In genomic region chr15:90799639-90800038, GRCh38 we compare ENCODE assay signal across 16 cellular contexts.
"Had no signal": no experiment of that assay in that cellular context is flagged by ENCODE, and none has a peak within 500 bp of the region (broad histone marks: within the 10 kb centered on the region; RNA-seq: fewer than 3 reads in every experiment).

No MANE protein-coding gene starts in this region.

- H3K36me3 ChIP-seq: ascending aorta, lower lobe of right lung, suprapubic skin, vagina had no signal

- H3K4me3 ChIP-seq: ascending aorta, coronary artery, lower lobe of right lung, suprapubic skin, vagina had no signal

- H3K4me3 Mint-ChIP-seq: activated naive CD4-positive, alpha-beta T cell treated with anti-CD3 and anti-CD28 coated beads, Interleukin-2, amount 50 U/mL, for 24 hours; activated T-cell treated with anti-CD3 and anti-CD28 coated beads, Interleukin-2, amount 50 U/mL, for 4 hours; central memory CD8-positive, alpha-beta T cell; mesothelial cell of epicardium; neural crest cell had no signal

- H3K27ac Mint-ChIP-seq: activated naive CD4-positive, alpha-beta T cell treated with anti-CD3 and anti-CD28 coated beads, Interleukin-2, amount 50 U/mL, for 24 hours; mesothelial cell of epicardium; progenitor cell of endocrine pancreas had no signal

- H3K4me1 ChIP-seq: ascending aorta, lower lobe of right lung, suprapubic skin, vagina had no signal

- H3K9me3 Mint-ChIP-seq: activated naive CD4-positive, alpha-beta T cell treated with anti-CD3 and anti-CD28 coated beads, Interleukin-2, amount 50 U/mL, for 24 hours; activated T-cell treated with anti-CD3 and anti-CD28 coated beads, Interleukin-2, amount 50 U/mL, for 4 hours; central memory CD8-positive, alpha-beta T cell; mesothelial cell of epicardium; neural crest cell had no signal

- H3K9me3 ChIP-seq: ascending aorta, lower lobe of right lung, suprapubic skin, vagina had no signal

- H3K27me3 ChIP-seq: ascending aorta, suprapubic skin, vagina had no signal

- H3K27ac ChIP-seq: ascending aorta, coronary artery, lower lobe of right lung, suprapubic skin, vagina had no signal

- H3K4me1 Mint-ChIP-seq: activated naive CD4-positive, alpha-beta T cell treated with anti-CD3 and anti-CD28 coated beads, Interleukin-2, amount 50 U/mL, for 24 hours; central memory CD8-positive, alpha-beta T cell; mesothelial cell of epicardium; neural crest cell had no signal

- H3K27me3 Mint-ChIP-seq: activated naive CD4-positive, alpha-beta T cell treated with anti-CD3 and anti-CD28 coated beads, Interleukin-2, amount 50 U/mL, for 24 hours; central memory CD8-positive, alpha-beta T cell; progenitor cell of endocrine pancreas had no signal

- DNase-seq: activated CD4-positive, alpha-beta T cell treated with anti-CD3 and anti-CD28 coated beads, Interleukin-2, amount 50 U/mL, for 4 hours; activated gamma-delta T cell; activated T-cell treated with anti-CD3 and anti-CD28 coated beads, Interleukin-2, amount 50 U/mL, for 4 hours; lower lobe of right lung; stimulated activated naive CD8-positive, alpha-beta T cell treated with anti-CD3 and anti-CD28 coated beads, Interleukin-15, Interleukin-2, amounts not matched to agents 100 U/mL and 50 U/mL, for 24 hours; trophoblast cell had no signal

- ATAC-seq: activated CD4-positive, CD25-positive, alpha-beta regulatory T cell treated with anti-CD3 and anti-CD28 coated beads, Interleukin-2, amount 50 U/mL, for 24 hours; activated T-cell treated with anti-CD3 and anti-CD28 coated beads, Interleukin-2, amount 50 U/mL, for 4 hours; lower lobe of right lung; stimulated activated naive CD8-positive, alpha-beta T cell treated with anti-CD3 and anti-CD28 coated beads, Interleukin-15, Interleukin-2, amounts not matched to agents 100 U/mL and 50 U/mL, for 24 hours had no signal
